Comparison of ENCODE assay signal across 8 cellular contexts in genomic region chr4:173257732-173258717, GRCh38.
A peak's percentile ranks its signal among the peaks of the same experiment; 100 is the strongest.
DNase-seq lines count a peak whose midpoint lies in the region; ATAC-seq and TF ChIP-seq lines count a peak whose summit lies in the region.

No MANE protein-coding gene starts in this region.

- no peak overlapping the region for H3K4me3 ChIP-seq in gastroesophageal sphincter

- peaks cover 0 to 5% (median 0%) of the 10 kb centered on the region in 3 donors for H3K4me1 ChIP-seq in gastroesophageal sphincter

- TF ChIP-seq EP300 in gastroesophageal sphincter (IDR thresholded peaks at IDR 0.05): no peak

- no peak for TF ChIP-seq POLR2A in gastroesophageal sphincter (IDR thresholded peaks at IDR 0.05)

- 26 to 31% methylated on average over 4 of the region's 4 CpGs for WGBS in gastroesophageal sphincter (ENCODE audit: low coverage in 1 of 2), 2 donors

- H3K9me3 ChIP-seq in gastroesophageal sphincter: no peaks in the 10 kb centered on the region

- intact Hi-C loops in posterior cingulate gyrus (cut with DNase I): loop anchor here (1.0 to 10.0 kb wide), 3 partner anchors 93 to 245 kb away; partner anchors contain the start of gene GALNT7

- ATAC-seq in GM21447 (IDR thresholded peaks at IDR 0.05; ENCODE audit: unreplicated experiment) (peak; percentile 85), gastroesophageal sphincter (peak; percentile 81)

- H3K27me3 ChIP-seq in gastroesophageal sphincter: no peaks in the 10 kb centered on the region

- no peaks in the 10 kb centered on the region for H3K36me3 ChIP-seq in gastroesophageal sphincter

- DNase-seq in EL (peak; percentile 64), HT1080 (ENCODE audit: low read depth) (peak; percentile 60), RPMI8226 (peak; percentile 42), posterior cingulate gyrus (peak; percentile 39 to 96 (median 76)), NCI-H774 (lab: John Stamatoyannopoulos, UW) (no peak)
- DNase-seq in activated effector memory CD4-positive, alpha-beta T cell treated with Interleukin-2 at 50 U/mL for 16 hours: peak; percentile 23

- H3K27ac ChIP-seq in gastroesophageal sphincter: no peak overlapping the region

- peak; percentile 40 to 80 (median 60) for TF ChIP-seq CTCF in gastroesophageal sphincter (IDR thresholded peaks at IDR 0.05)
